Comparison of ENCODE assay signal across 23 cellular contexts in genomic region chr1:15176120-15176519, GRCh38.
DNase-seq lines count a peak whose midpoint lies in the region; ATAC-seq and TF ChIP-seq lines count a peak whose summit lies in the region.
"Had no signal": no experiment of that assay in that cellular context is flagged by ENCODE, and none has a peak within 500 bp of the region (broad histone marks: within the 10 kb centered on the region; RNA-seq: fewer than 3 reads in every experiment).

No MANE protein-coding gene starts in this region.

- POLR2A ChIA-PET in RWPE1 (lab: Yijun Ruan, JAX; ENCODE audit: low non-redundant PET), result no interaction called here

- no peaks in the 10 kb centered on the region for H3K4me1 Mint-ChIP-seq in stimulated activated effector memory CD8-positive, alpha-beta T cell treated with anti-CD3 and anti-CD28 coated beads, Interleukin-12 subunit alpha, Interleukin-12 subunit beta, amount 100 ng/mL, for 72 hours

- no peaks in the 10 kb centered on the region for H3K9me3 Mint-ChIP-seq in stimulated activated effector memory CD8-positive, alpha-beta T cell treated with anti-CD3 and anti-CD28 coated beads, Interleukin-12 subunit alpha, Interleukin-12 subunit beta, amount 100 ng/mL, for 72 hours
- H3K9me3 Mint-ChIP-seq: activated CD4-positive, alpha-beta memory T cell treated with anti-CD3 and anti-CD28 coated beads, Interleukin-2, amount 10 ng/mL, durations not matched to agents 7 days and 5 days had no signal

- TF ChIP-seq CTCF in RWPE1 (conservative IDR thresholded peaks at IDR 0.05; ENCODE audit: low read depth), result no peak

- H3K27ac ChIP-seq in RWPE1, result peak overlapping the region; percentile 84
- H3K27ac ChIP-seq: HL-60, psoas muscle had no signal

- H3K36me3 Mint-ChIP-seq in stimulated activated effector memory CD8-positive, alpha-beta T cell treated with anti-CD3 and anti-CD28 coated beads, Interleukin-12 subunit alpha, Interleukin-12 subunit beta, amount 100 ng/mL, for 72 hours, result no peaks in the 10 kb centered on the region

- no peak overlapping the region for H3K4me3 Mint-ChIP-seq in stimulated activated effector memory CD8-positive, alpha-beta T cell treated with anti-CD3 and anti-CD28 coated beads, Interleukin-12 subunit alpha, Interleukin-12 subunit beta, amount 100 ng/mL, for 72 hours
- H3K4me3 Mint-ChIP-seq: activated CD4-positive, alpha-beta memory T cell treated with anti-CD3 and anti-CD28 coated beads, Interleukin-2, amount 10 ng/mL, durations not matched to agents 7 days and 5 days had no signal

- ATAC-seq in GM18909 (IDR thresholded peaks at IDR 0.05; ENCODE audit: poor library complexity, unreplicated experiment) (peak; percentile 52), HG02981 (IDR thresholded peaks at IDR 0.05; ENCODE audit: unreplicated experiment) (peak; percentile 50)
- ATAC-seq in stimulated activated effector memory CD8-positive, alpha-beta T cell treated with anti-CD3 and anti-CD28 coated beads, Interleukin-12 subunit alpha, Interleukin-12 subunit beta, amount 100 ng/mL, for 72 hours, result no peak
- ATAC-seq: left colon, psoas muscle had no signal

- peak overlapping the region; percentile 20 for H3K27ac Mint-ChIP-seq in stimulated activated effector memory CD8-positive, alpha-beta T cell treated with anti-CD3 and anti-CD28 coated beads, Interleukin-12 subunit alpha, Interleukin-12 subunit beta, amount 100 ng/mL, for 72 hours
- H3K27ac Mint-ChIP-seq: activated CD4-positive, alpha-beta memory T cell treated with anti-CD3 and anti-CD28 coated beads, Interleukin-2, amount 10 ng/mL, durations not matched to agents 7 days and 5 days had no signal

- DNase-seq in RWPE1 (ENCODE audit: low spot score) (no peak), NCI-H2029 (lab: John Stamatoyannopoulos, UW) (no peak), iPS-NIHi11 (ENCODE audit: low spot score) (no peak), AG08395 (ENCODE audit: low spot score) (no peak)
- no peak for DNase-seq in stimulated activated effector memory CD8-positive, alpha-beta T cell treated with anti-CD3 and anti-CD28 coated beads, Interleukin-12 subunit alpha, Interleukin-12 subunit beta, amount 100 ng/mL, for 72 hours (ENCODE audit: low spot score in 2 of 2)
- DNase-seq in stimulated activated CD4-positive, alpha-beta T cell treated with anti-CD3 and anti-CD28 coated beads, Interleukin-4, amount 100 ng/mL, for 1 hour, result no peak
- DNase-seq: activated CD4-positive, alpha-beta memory T cell treated with anti-CD3 and anti-CD28 coated beads, Interleukin-2, amount 10 ng/mL, durations not matched to agents 7 days and 5 days; activated CD4-positive, CD25-positive, alpha-beta regulatory T cell; activated effector memory CD4-positive, alpha-beta T cell treated with Interleukin-2 at 50 U/mL for 16 hours; cerebellar nuclear complex; DMS79; GF-D8; head of caudate nucleus; left colon; NCI-H1092 treated with DMSO at 0.1 percent for 48 hours; NCI-H2029 treated with DMSO at 0.1 percent for 48 hours; psoas muscle; SHP77 treated with DMSO at 0.1 percent for 48 hours; SW 1271; trophoblast cell had no signal

- CTCF ChIA-PET in RWPE1 (lab: Yijun Ruan, JAX), result no interaction called here
